10 cellular contexts compared by ENCODE assay signal in the genomic region with DNA sequence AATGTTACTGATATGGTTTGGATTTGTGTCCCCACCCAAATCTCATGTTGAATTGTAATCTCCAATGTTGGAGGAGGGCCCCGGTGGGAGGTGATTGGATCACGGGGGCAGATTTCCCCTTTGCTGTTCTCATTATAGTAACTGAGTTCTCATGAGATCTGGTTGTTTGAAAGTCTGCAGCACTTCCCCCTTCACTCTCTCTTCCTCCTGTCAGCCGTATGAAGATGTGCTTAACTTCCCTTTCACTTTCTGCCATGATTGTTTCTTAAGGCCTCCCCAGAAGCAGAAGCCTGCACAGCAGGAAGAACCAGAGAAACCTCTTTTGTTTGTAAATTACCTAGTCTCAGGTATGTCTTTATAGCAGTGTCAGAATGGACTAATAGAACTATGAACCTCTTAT. TPM values are rescaled to one million over a fixed set of nuclear protein-coding genes. Genes with fewer than 3 reads are reported as not detected.
DNase-seq lines count a peak whose midpoint lies in the region; ATAC-seq, FAIRE-seq and TF ChIP-seq lines count a peak whose summit lies in the region.
"Had no signal": no experiment of that assay in that cellular context is flagged by ENCODE, and none has a peak within 500 bp of the region (broad histone marks: within the 10 kb centered on the region; RNA-seq: fewer than 3 reads in every experiment).

No MANE protein-coding gene starts in this region.

- no peak for DNase-seq in activated T-cell treated with anti-CD3 and anti-CD28 coated beads, Interleukin-2, amount 50 U/mL, for 4 hours
- no peak for DNase-seq in activated T-cell treated with anti-CD3 and anti-CD28 coated beads, Interleukin-2, amount 50 U/mL, for 48 hours
- DNase-seq in T-cell (peak in 28 of 34 experiments; percentile 3 to 41 (median 17)), H4 (ENCODE audit: low spot score) (no peak), NCI-H2196 (lab: John Stamatoyannopoulos, UW; ENCODE audit: unreplicated experiment) (no peak), kidney (no peak)
- no peak for DNase-seq in stimulated activated effector memory CD8-positive, alpha-beta T cell treated with anti-CD3 and anti-CD28 coated beads, Interleukin-12 subunit alpha, Interleukin-12 subunit beta, amount 100 ng/mL, for 72 hours (ENCODE audit: low spot score in 2 of 2)

- CTCF ChIA-PET in T-cell (lab: Charles Lee), result no interaction called here

- peaks cover 52% of the 10 kb centered on the region for H3K4me1 Mint-ChIP-seq in activated T-cell treated with anti-CD3 and anti-CD28 coated beads, Interleukin-2, amount 50 U/mL, for 4 hours (ENCODE audit: low read depth)
- H3K4me1 Mint-ChIP-seq in T-cell, result peaks cover 54 to 65% (median 58%) of the 10 kb centered on the region in 3 donors
- H3K4me1 Mint-ChIP-seq in stimulated activated effector memory CD8-positive, alpha-beta T cell treated with anti-CD3 and anti-CD28 coated beads, Interleukin-12 subunit alpha, Interleukin-12 subunit beta, amount 100 ng/mL, for 72 hours, result peaks cover 52% of the 10 kb centered on the region

- no peaks in the 10 kb centered on the region for H3K4me1 ChIP-seq in kidney (ENCODE audit: control insufficient read depth in 1 of 2, insufficient read depth in 1 of 2, low read depth in 1 of 2, low read length in 2 of 2)

- H3K9me3 ChIP-seq in kidney (ENCODE audit: control insufficient read depth in 1 of 2, low read length in 2 of 2), result no peaks in the 10 kb centered on the region

- FAIRE-seq in kidney (lab: Jason Lieb, UNC), result no peak
- FAIRE-seq: astrocyte had no signal

- no peak overlapping the region for H3K4me3 Mint-ChIP-seq in activated T-cell treated with anti-CD3 and anti-CD28 coated beads, Interleukin-2, amount 50 U/mL, for 4 hours
- peak overlapping the region; percentile 1 to 40 (median 21) for H3K4me3 Mint-ChIP-seq in T-cell
- no peak overlapping the region for H3K4me3 Mint-ChIP-seq in stimulated activated effector memory CD8-positive, alpha-beta T cell treated with anti-CD3 and anti-CD28 coated beads, Interleukin-12 subunit alpha, Interleukin-12 subunit beta, amount 100 ng/mL, for 72 hours

- H3K36me3 ChIP-seq in kidney (ENCODE audit: control insufficient read depth in 1 of 2, insufficient read depth in 2 of 2, low read length in 2 of 2), result no peaks in the 10 kb centered on the region

- POLR2A ChIA-PET in T-cell (lab: Charles Lee), result interaction anchor here in 1 of 2 donors (1.0 kb wide), 1 partner anchor 29 kb away, joined by 4 read pairs; no protein-coding TSS in a partner anchor

- H3K27ac ChIP-seq in kidney (ENCODE audit: low read depth in 2 of 2, low read length in 2 of 2), result no peak overlapping the region

- H3K27ac Mint-ChIP-seq in T-cell, result peak overlapping the region; percentile 73 to 84
- H3K27ac Mint-ChIP-seq in stimulated activated effector memory CD8-positive, alpha-beta T cell treated with anti-CD3 and anti-CD28 coated beads, Interleukin-12 subunit alpha, Interleukin-12 subunit beta, amount 100 ng/mL, for 72 hours, result peak overlapping the region; percentile 26

- peak; percentile 67 to 72 for ATAC-seq in activated T-cell treated with anti-CD3 and anti-CD28 coated beads, Interleukin-2, amount 50 U/mL, for 4 hours
- peak; percentile 63 for ATAC-seq in HG02798 (IDR thresholded peaks at IDR 0.05; ENCODE audit: poor library complexity, unreplicated experiment)
- peak; percentile 75 to 85 (median 78) for ATAC-seq in T-cell (replicated peaks in 1 of 4)
- peak; percentile 42 for ATAC-seq in stimulated activated effector memory CD8-positive, alpha-beta T cell treated with anti-CD3 and anti-CD28 coated beads, Interleukin-12 subunit alpha, Interleukin-12 subunit beta, amount 100 ng/mL, for 72 hours

- H3K4me3 ChIP-seq in kidney (ENCODE audit: low read length in 2 of 2), result no peak overlapping the region
- H3K4me3 ChIP-seq: lung had no signal

- intact Hi-C loops in kidney (cut with DNase I), result no loop called here

- no peaks in the 10 kb centered on the region for H3K27me3 Mint-ChIP-seq in activated T-cell treated with anti-CD3 and anti-CD28 coated beads, Interleukin-2, amount 50 U/mL, for 4 hours (ENCODE audit: low read depth)
- no peaks in the 10 kb centered on the region for H3K27me3 Mint-ChIP-seq in T-cell

- H3K9me3 Mint-ChIP-seq in activated T-cell treated with anti-CD3 and anti-CD28 coated beads, Interleukin-2, amount 50 U/mL, for 4 hours, result peaks cover 12% of the 10 kb centered on the region
- peaks cover 3 to 6% (median 4%) of the 10 kb centered on the region in 3 donors for H3K9me3 Mint-ChIP-seq in T-cell
- peaks cover 6% of the 10 kb centered on the region for H3K9me3 Mint-ChIP-seq in stimulated activated effector memory CD8-positive, alpha-beta T cell treated with anti-CD3 and anti-CD28 coated beads, Interleukin-12 subunit alpha, Interleukin-12 subunit beta, amount 100 ng/mL, for 72 hours

- no peak for TF ChIP-seq CTCF in kidney (IDR thresholded peaks at IDR 0.05; ENCODE audit: borderline replicate concordance, extremely low read depth, insufficient read depth)

- H3K36me3 Mint-ChIP-seq in activated T-cell treated with anti-CD3 and anti-CD28 coated beads, Interleukin-2, amount 50 U/mL, for 4 hours (ENCODE audit: insufficient read depth), result peaks cover 19% of the 10 kb centered on the region
- peaks cover 19% of the 10 kb centered on the region for H3K36me3 Mint-ChIP-seq in T-cell
- peaks cover 7% of the 10 kb centered on the region for H3K36me3 Mint-ChIP-seq in stimulated activated effector memory CD8-positive, alpha-beta T cell treated with anti-CD3 and anti-CD28 coated beads, Interleukin-12 subunit alpha, Interleukin-12 subunit beta, amount 100 ng/mL, for 72 hours

- H3K9ac ChIP-seq in kidney (ENCODE audit: low read length in 2 of 2), result no peak overlapping the region

RNA-seq across cellular contexts. Expression of a gene that starts 28.4 kb away (rescaled TPM):
- total RNA-seq in activated T-cell treated with anti-CD3 and anti-CD28 coated beads, Interleukin-2, amount 50 U/mL, for 4 hours, result 10 to 100 TPM; 30.0 to 33.0 (median 31.9) TPM
- total RNA-seq in T-cell (10 to 100 TPM; 41.6 to 60.6 (median 47.3) TPM), kidney (36.2 TPM)
- total RNA-seq in H4 (2014; rRNA removed; shearing (Covaris generic)), result 8.6 and 8.8 TPM in 2 replicates
- 13.3 TPM for polyA plus RNA-seq in kidney (ENCODE audit: insufficient read depth, low read depth, low replicate concordance)

Comparison
In these comparisons a context has a peak if more than half of its experiments do, and no peak if none do; other contexts are left out.
1. DNase-seq: peak in T-cell (28 of 34); none in activated T-cell treated with anti-CD3 and anti-CD28 coated beads, Interleukin-2, amount 50 U/mL, for 4 hours (single experiment), activated T-cell treated with anti-CD3 and anti-CD28 coated beads, Interleukin-2, amount 50 U/mL, for 48 hours (0 of 2), stimulated activated effector memory CD8-positive, alpha-beta T cell treated with anti-CD3 and anti-CD28 coated beads, Interleukin-12 subunit alpha, Interleukin-12 subunit beta, amount 100 ng/mL, for 72 hours (0 of 2), H4 (single experiment), NCI-H2196 (single experiment) and kidney (single experiment).
2. H3K4me3 Mint-ChIP-seq: peak in T-cell (3 of 3); none in activated T-cell treated with anti-CD3 and anti-CD28 coated beads, Interleukin-2, amount 50 U/mL, for 4 hours (single experiment) and stimulated activated effector memory CD8-positive, alpha-beta T cell treated with anti-CD3 and anti-CD28 coated beads, Interleukin-12 subunit alpha, Interleukin-12 subunit beta, amount 100 ng/mL, for 72 hours (single experiment).
3. Peak in every context shown above with its lines, with median percentiles within 50 percentile points of each other: ATAC-seq.